ENCODE assay signal across 11 cellular contexts in genomic region chr20:12575352-12576095, GRCh38.
DNase-seq lines count a peak whose midpoint lies in the region; ATAC-seq, FAIRE-seq and TF ChIP-seq lines count a peak whose summit lies in the region.
"Had no signal": no experiment of that assay in that cellular context is flagged by ENCODE, and none has a peak within 500 bp of the region (broad histone marks: within the 10 kb centered on the region; RNA-seq: fewer than 3 reads in every experiment).

No MANE protein-coding gene starts in this region.

- ATAC-seq in Right ventricle myocardium inferior = peak; percentile 96
- ATAC-seq in HG03196 (IDR thresholded peaks at IDR 0.05; ENCODE audit: unreplicated experiment) = no peak
- ATAC-seq in naive thymus-derived CD8-positive, alpha-beta T cell = no peak

- peaks cover 0 to under 1% (median 0%) of the 10 kb centered on the region in 5 donors for H3K27me3 Mint-ChIP-seq in naive thymus-derived CD8-positive, alpha-beta T cell
- H3K27me3 Mint-ChIP-seq: activated naive CD8-positive, alpha-beta T cell treated with anti-CD3 and anti-CD28 coated beads for 36 hours had no signal

- H3K27ac Mint-ChIP-seq in naive thymus-derived CD8-positive, alpha-beta T cell = no peak overlapping the region
- H3K27ac Mint-ChIP-seq: activated naive CD8-positive, alpha-beta T cell treated with anti-CD3 and anti-CD28 coated beads for 36 hours had no signal

- POLR2A ChIA-PET in naive thymus-derived CD8-positive, alpha-beta T cell (lab: Charles Lee) = no interaction called here

- intact Hi-C loops in Right ventricle myocardium inferior (cut with DNase I) (no loop called here), cardiac septum (cut with DNase I) (no loop called here)

- H3K9me3 Mint-ChIP-seq in naive thymus-derived CD8-positive, alpha-beta T cell = peaks cover 0 to 12% (median 0%) of the 10 kb centered on the region in 9 donors
- H3K9me3 Mint-ChIP-seq: activated naive CD8-positive, alpha-beta T cell treated with anti-CD3 and anti-CD28 coated beads for 36 hours had no signal

- H3K4me1 ChIP-seq in right atrium auricular region (peaks cover 0 to 4% of the 10 kb centered on the region in 2 donors), rectal smooth muscle tissue (ENCODE audit: control insufficient read depth, insufficient read depth, low read length) (no peaks in the 10 kb centered on the region)

- H3K4me3 ChIP-seq in right atrium auricular region = no peak overlapping the region
- H3K4me3 ChIP-seq in rectal smooth muscle tissue (ENCODE audit: low read length) = no peak overlapping the region

- H3K27me3 ChIP-seq in right atrium auricular region (no peaks in the 10 kb centered on the region), rectal smooth muscle tissue (ENCODE audit: control insufficient read depth, insufficient read depth, low read length) (no peaks in the 10 kb centered on the region)

- TF ChIP-seq POLR2A in H54 (IDR thresholded peaks at IDR 0.05; ENCODE audit: low read depth, low read length) = no peak

- FAIRE-seq in H54 (lab: Jason Lieb, UNC) = no peak
- FAIRE-seq: D721Med had no signal

- H3K27ac ChIP-seq in right atrium auricular region (peak overlapping the region; percentile 36 to 70), rectal smooth muscle tissue (ENCODE audit: low read depth, low read length) (peak overlapping the region; percentile 59)

- TF ChIP-seq CTCF in right atrium auricular region (IDR thresholded peaks at IDR 0.05) = no peak

- H3K36me3 ChIP-seq in right atrium auricular region (no peaks in the 10 kb centered on the region), rectal smooth muscle tissue (ENCODE audit: control insufficient read depth, insufficient read depth, low read length) (no peaks in the 10 kb centered on the region)

- no peak overlapping the region for H3K4me3 Mint-ChIP-seq in naive thymus-derived CD8-positive, alpha-beta T cell
- H3K4me3 Mint-ChIP-seq: activated naive CD8-positive, alpha-beta T cell treated with anti-CD3 and anti-CD28 coated beads for 36 hours had no signal

- H3K9ac ChIP-seq in rectal smooth muscle tissue (ENCODE audit: low read length) = no peak overlapping the region

- no peaks in the 10 kb centered on the region for H3K4me1 Mint-ChIP-seq in naive thymus-derived CD8-positive, alpha-beta T cell
- H3K4me1 Mint-ChIP-seq: activated naive CD8-positive, alpha-beta T cell treated with anti-CD3 and anti-CD28 coated beads for 36 hours had no signal

- no peaks in the 10 kb centered on the region for H3K9me3 ChIP-seq in right atrium auricular region

- no peaks in the 10 kb centered on the region for H3K36me3 Mint-ChIP-seq in naive thymus-derived CD8-positive, alpha-beta T cell
- H3K36me3 Mint-ChIP-seq: activated naive CD8-positive, alpha-beta T cell treated with anti-CD3 and anti-CD28 coated beads for 36 hours had no signal

- DNase-seq in Right ventricle myocardium inferior (ENCODE audit: missing footprints) (peak; percentile 76), cardiac septum (ENCODE audit: low spot score) (no peak), right atrium auricular region (ENCODE audit: low spot score) (peak; percentile 79), H54 (ENCODE audit: insufficient read length, low spot score) (no peak)
- DNase-seq in activated naive CD4-positive, alpha-beta T cell treated with Interleukin-2 at 50 U/mL for 16 hours = no peak
- DNase-seq in naive thymus-derived CD8-positive, alpha-beta T cell = no peak
- DNase-seq: activated naive CD8-positive, alpha-beta T cell treated with anti-CD3 and anti-CD28 coated beads for 36 hours; NCI-H1417 treated with DMSO at 0.1 percent for 48 hours had no signal

Comparison
In these comparisons a context has a peak if more than half of its experiments do, and no peak if none do; other contexts are left out.
1. DNase-seq: peak in Right ventricle myocardium inferior (single experiment) and right atrium auricular region (single experiment); none in cardiac septum (single experiment), activated naive CD4-positive, alpha-beta T cell treated with Interleukin-2 at 50 U/mL for 16 hours (single experiment), H54 (single experiment) and naive thymus-derived CD8-positive, alpha-beta T cell (0 of 10).